ENCODE assay signal across 31 cellular contexts in the genomic region with DNA sequence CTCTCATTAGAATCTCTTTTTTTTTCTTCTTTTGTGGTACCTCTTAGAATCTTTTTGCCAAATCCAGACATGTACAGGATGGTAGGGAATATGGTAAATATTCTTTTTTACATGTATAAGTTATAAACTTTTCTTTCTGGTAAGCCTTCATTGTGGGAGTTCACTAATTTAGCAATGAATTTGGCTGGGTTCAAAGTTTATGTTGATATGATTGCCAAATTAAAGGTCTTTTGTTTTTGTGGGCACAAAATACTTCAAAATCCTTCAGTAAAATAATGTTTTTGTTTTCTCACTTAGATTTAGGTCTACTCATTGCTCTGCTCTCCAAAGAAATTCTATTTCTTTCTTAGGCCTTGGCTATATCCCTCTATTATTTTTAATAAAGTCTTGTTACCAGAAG.
"Had no signal": no experiment of that assay in that cellular context is flagged by ENCODE, and none has a peak within 500 bp of the region (broad histone marks: within the 10 kb centered on the region; RNA-seq: fewer than 3 reads in every experiment).

No MANE protein-coding gene starts in this region.

- H3K36me3 ChIP-seq: adrenal gland, brain microvascular endothelial cell, breast epithelium had no signal

- DNase-seq: activated B cell treated with CpG ODN at 0.5 μM for 24 hours; activated CD4-positive, alpha-beta memory T cell treated with anti-CD3 and anti-CD28 coated beads for 36 hours; activated CD4-positive, alpha-beta T cell treated with anti-CD3 and anti-CD28 coated beads for 4 hours; activated CD4-positive, alpha-beta T cell treated with anti-CD3 and anti-CD28 coated beads, Interleukin-2, amount 10 ng/mL, durations not matched to agents 24 days and 14 days; activated CD4-positive, alpha-beta T cell treated with anti-CD3 and anti-CD28 coated beads, Interleukin-2, amount 50 U/mL, for 1 hour; activated CD4-positive, alpha-beta T cell treated with anti-CD3 and anti-CD28 coated beads, Interleukin-2, amount 50 U/mL, for 4 hours; activated CD4-positive, CD25-positive, alpha-beta regulatory T cell treated with anti-CD3 and anti-CD28 coated beads, Interleukin-2, amount 50 U/mL, for 72 hours; activated CD8-positive, alpha-beta memory T cell treated with anti-CD3 and anti-CD28 coated beads, Interleukin-2, amount 50 U/mL, for 4 hours; activated CD8-positive, alpha-beta T cell treated with anti-CD3 and anti-CD28 coated beads for 36 hours; activated effector memory CD4-positive, alpha-beta T cell treated with anti-CD3 and anti-CD28 coated beads, Interleukin-2, amount 50 U/mL, for 16 hours; activated gamma-delta T cell treated with Interleukin-2 at 50 U/mL for 16 hours; activated naive CD4-positive, alpha-beta T cell treated with anti-CD3 and anti-CD28 coated beads, Interleukin-2, amount 10 ng/mL, durations not matched to agents 7 days and 5 days; activated naive CD4-positive, alpha-beta T cell treated with Interleukin-2 at 50 U/mL for 16 hours; activated naive CD8-positive, alpha-beta T cell treated with anti-CD3 and anti-CD28 coated beads for 36 hours; activated T-cell treated with anti-CD3 and anti-CD28 coated beads for 4 hours; activated T-cell treated with anti-CD3 and anti-CD28 coated beads, Interleukin-2, amount 50 U/mL, for 1 hour; activated T-cell treated with anti-CD3 and anti-CD28 coated beads, Interleukin-2, amount 50 U/mL, for 4 hours; activated T-cell treated with anti-CD3 and anti-CD28 coated beads, Interleukin-2, amount 50 U/mL, for 72 hours; adrenal gland; amniotic stem cell; aorta; body of pancreas; brain microvascular endothelial cell; central memory CD4-positive, alpha-beta T cell; T-helper 1 cell; T-helper 2 cell; T-helper 9 cell had no signal

- H3K9me3 ChIP-seq: adrenal gland, body of pancreas, breast epithelium had no signal

- H3K27ac ChIP-seq: adrenal gland, body of pancreas, brain microvascular endothelial cell, breast epithelium, VCaP had no signal

- ATAC-seq: activated CD8-positive, alpha-beta T cell treated with anti-CD3 and anti-CD28 coated beads for 36 hours; activated naive CD4-positive, alpha-beta T cell treated with anti-CD3 and anti-CD28 coated beads, Interleukin-2, amount 50 U/mL, for 72 hours; activated T-cell treated with anti-CD3 and anti-CD28 coated beads, Interleukin-2, amount 50 U/mL, for 4 hours; activated T-cell treated with anti-CD3 and anti-CD28 coated beads, Interleukin-2, amount 50 U/mL, for 72 hours; activated T-helper 17 cell treated with anti-CD3 and anti-CD28 coated beads, Interleukin-2, amount 50 U/mL, for 72 hours; body of pancreas had no signal

- H3K4me1 ChIP-seq: adrenal gland, body of pancreas, breast epithelium had no signal

- H3K27me3 ChIP-seq: adrenal gland, body of pancreas, brain microvascular endothelial cell, breast epithelium had no signal

- H3K4me3 ChIP-seq: adrenal gland, body of pancreas, breast epithelium had no signal
